Comparison of ENCODE assay signal across 14 cellular contexts in genomic region chr5:14182761-14183160, GRCh38. TPM values are rescaled to one million over a fixed set of nuclear protein-coding genes. Genes with fewer than 3 reads are reported as not detected.
DNase-seq lines count a peak whose midpoint lies in the region; ATAC-seq and TF ChIP-seq lines count a peak whose summit lies in the region.
"Had no signal": no experiment of that assay in that cellular context is flagged by ENCODE, and none has a peak within 500 bp of the region (broad histone marks: within the 10 kb centered on the region; RNA-seq: fewer than 3 reads in every experiment).

No MANE protein-coding gene starts in this region.

- no peak overlapping the region for H2AK5ac ChIP-seq in neuronal stem cell (ENCODE audit: low read depth, low read length)

- WGBS in heart right ventricle, 2 donors: 73 to 77% methylated on average over 5 of the region's 5 CpGs
- whole genome bisulfite sequencing in neuronal stem cell (ENCODE audit: extremely low coverage in 2 of 2, insufficient read length in 2 of 2, insufficient replicate concordance in 1 of 2), 2 donors: no CpG with 5 or more reads among the region's 5 CpGs
- WGBS in aorta, 2 donors: 78 to 81% methylated on average over 5 of the region's 5 CpGs

- H3K27ac ChIP-seq in heart right ventricle (peak overlapping the region in 8 of 10 donors; percentile 3 to 79 (median 54)), dorsolateral prefrontal cortex (peak overlapping the region in 36 of 59 donors; percentile 2 to 93 (median 70)), neuronal stem cell (replicated peaks; ENCODE audit: low read length) (no peak overlapping the region), aorta (ENCODE audit: low read depth in 1 of 2, low read length in 2 of 2) (peak overlapping the region; percentile 31 to 87)

- H3K36me3 ChIP-seq in heart right ventricle (no peaks in the 10 kb centered on the region), neuronal stem cell (replicated peaks in 1 of 2; ENCODE audit: control insufficient read depth in 2 of 2, insufficient read depth in 2 of 2, low read length in 2 of 2) (no peaks in the 10 kb centered on the region), aorta (ENCODE audit: control insufficient read depth in 1 of 2, insufficient read depth in 2 of 2, low read length in 1 of 2) (no peaks in the 10 kb centered on the region)
- H3K36me3 ChIP-seq: spleen, thyroid gland had no signal

- peak in 2 of 8 donors; percentile 5 to 9 for ATAC-seq in heart right ventricle
- ATAC-seq in aorta (ENCODE audit: low FRiP score): no peak
- ATAC-seq in HG03442 (IDR thresholded peaks at IDR 0.05; ENCODE audit: unreplicated experiment): no peak
- ATAC-seq: left colon had no signal

- no peak overlapping the region for H2AFZ ChIP-seq in neuronal stem cell (ENCODE audit: low read length)

- peaks cover 32 to 98% (median 79%) of the 10 kb centered on the region in 9 donors for H3K4me1 ChIP-seq in heart right ventricle
- peaks cover 20 to 25% of the 10 kb centered on the region in 2 donors for H3K4me1 ChIP-seq in neuronal stem cell (ENCODE audit: control insufficient read depth in 2 of 2, insufficient read depth in 1 of 2, low read depth in 1 of 2, low read length in 2 of 2)
- peaks cover 8 to 10% of the 10 kb centered on the region in 2 donors for H3K4me1 ChIP-seq in aorta (ENCODE audit: control insufficient read depth in 1 of 2, insufficient read depth in 2 of 2, low read length in 2 of 2)

- H3K4me3 ChIP-seq in heart right ventricle (no peak overlapping the region), dorsolateral prefrontal cortex (no peak overlapping the region), neuronal stem cell (ENCODE audit: low read length in 2 of 2) (no peak overlapping the region), aorta (ENCODE audit: low read length in 2 of 2) (no peak overlapping the region)
- H3K4me3 ChIP-seq: spleen, thyroid gland had no signal

- H2BK15ac ChIP-seq in neuronal stem cell (ENCODE audit: low read length): no peak overlapping the region

- peak overlapping the region; percentile 27 for H3K18ac ChIP-seq in neuronal stem cell (ENCODE audit: low read length)

- no peak for DNase-seq in heart right ventricle
- DNase-seq in cardiac septum (ENCODE audit: low spot score): no peak
- no peak for DNase-seq in dorsolateral prefrontal cortex
- DNase-seq in neuronal stem cell (ENCODE audit: low spot score): no peak
- DNase-seq in aorta: no peak
- no peak for DNase-seq in AG20443 (ENCODE audit: low spot score)
- no peak for DNase-seq in activated CD4-positive, alpha-beta T cell treated with anti-CD3 and anti-CD28 coated beads for 48 hours
- DNase-seq: KG1, left colon, NCI-H1436 treated with DMSO at 0.1 percent for 48 hours, NCI-H82, spleen, thyroid gland had no signal

- H4K8ac ChIP-seq in neuronal stem cell (ENCODE audit: low read depth, low read length): no peak overlapping the region

- TF ChIP-seq CTCF in heart right ventricle (IDR thresholded peaks at IDR 0.05): no peak
- no peak for TF ChIP-seq CTCF in dorsolateral prefrontal cortex (IDR thresholded peaks at IDR 0.05 in 54 of 56, conservative IDR thresholded peaks at IDR 0.05 in 2 of 56; ENCODE audit: low read depth in 1 of 56, partially characterized antibody in 56 of 56)

- no peak overlapping the region for H3K14ac ChIP-seq in neuronal stem cell (ENCODE audit: low read length)

- no peak overlapping the region for H3K9ac ChIP-seq in neuronal stem cell (ENCODE audit: low read depth, low read length, poor library complexity)

- H2BK5ac ChIP-seq in neuronal stem cell (ENCODE audit: low read length): no peak overlapping the region

- H3K23ac ChIP-seq in neuronal stem cell (ENCODE audit: low read depth, low read length, poor library complexity): no peak overlapping the region

- intact Hi-C loops in heart right ventricle (cut with DNase I) (loop anchor here in 2 of 10 donors (5.0 kb wide), 1 partner anchor 35 kb away; no protein-coding TSS in a partner anchor), cardiac septum (cut with DNase I) (no loop called here), dorsolateral prefrontal cortex (cut with DNase I) (no loop called here), aorta (cut with DNase I) (loop anchor here in 1 of 2 donors (5.0 kb wide), 1 partner anchor 35 kb away; no protein-coding TSS in a partner anchor)

- H3K4me2 ChIP-seq in neuronal stem cell (ENCODE audit: insufficient read depth, low read length, poor library complexity, severe bottlenecking): no peak overlapping the region

- H3K27me3 ChIP-seq in heart right ventricle: no peaks in the 10 kb centered on the region
- H3K27me3 ChIP-seq in dorsolateral prefrontal cortex: no peaks in the 10 kb centered on the region
- H3K27me3 ChIP-seq in neuronal stem cell (ENCODE audit: control insufficient read depth in 3 of 3, insufficient read depth in 3 of 3, low read depth in 1 of 3, low read length in 3 of 3): no peaks in the 10 kb centered on the region
- no peaks in the 10 kb centered on the region for H3K27me3 ChIP-seq in aorta (ENCODE audit: control insufficient read depth in 1 of 2, insufficient read depth in 2 of 2, low read length in 1 of 2)
- H3K27me3 ChIP-seq: spleen, thyroid gland had no signal

- H4K91ac ChIP-seq in neuronal stem cell (ENCODE audit: low read depth, low read length, poor library complexity): no peak overlapping the region

- no peak overlapping the region for H2BK12ac ChIP-seq in neuronal stem cell (ENCODE audit: low read length)

- no peaks in the 10 kb centered on the region for H3K9me3 ChIP-seq in heart right ventricle
- no peaks in the 10 kb centered on the region for H3K9me3 ChIP-seq in neuronal stem cell (replicated peaks in 1 of 2; ENCODE audit: control insufficient read depth in 2 of 2, insufficient read depth in 1 of 2, low read depth in 1 of 2, low read length in 2 of 2)
- no peaks in the 10 kb centered on the region for H3K9me3 ChIP-seq in aorta (ENCODE audit: control insufficient read depth, low read length)
- H3K9me3 ChIP-seq: spleen, thyroid gland had no signal

- H3K79me1 ChIP-seq in neuronal stem cell (ENCODE audit: low read depth, low read length): peaks cover 6% of the 10 kb centered on the region

- H3K4ac ChIP-seq in neuronal stem cell (ENCODE audit: low read length): no peak overlapping the region

- no peak overlapping the region for H2BK120ac ChIP-seq in neuronal stem cell (ENCODE audit: low read depth, low read length)

RNA-seq across cellular contexts. Expression of gene TRIO, which starts 39.6 kb away (rescaled TPM):
- total RNA-seq in heart right ventricle (10 to 100 TPM; 47.2 to 71.4 (median 61.9) TPM), cardiac septum (89.8 TPM), dorsolateral prefrontal cortex (100 to 1,000 TPM; 171 to 414 (median 292) TPM), aorta (100 to 1,000 TPM; 346 to 374 TPM)
- polyA plus RNA-seq in heart right ventricle (10 to 100 TPM; 26.2 to 85.2 TPM), aorta (10 to 100 TPM; 22.0 to 36.7 TPM)
- polyA plus RNA-seq in neuronal stem cell (2013, experiment 1 of 2): 21.6 TPM
- 22.4 TPM for polyA plus RNA-seq in neuronal stem cell (2013, experiment 2 of 2)
